ENCODE assay signal across 1 cellular context in the genomic region with DNA sequence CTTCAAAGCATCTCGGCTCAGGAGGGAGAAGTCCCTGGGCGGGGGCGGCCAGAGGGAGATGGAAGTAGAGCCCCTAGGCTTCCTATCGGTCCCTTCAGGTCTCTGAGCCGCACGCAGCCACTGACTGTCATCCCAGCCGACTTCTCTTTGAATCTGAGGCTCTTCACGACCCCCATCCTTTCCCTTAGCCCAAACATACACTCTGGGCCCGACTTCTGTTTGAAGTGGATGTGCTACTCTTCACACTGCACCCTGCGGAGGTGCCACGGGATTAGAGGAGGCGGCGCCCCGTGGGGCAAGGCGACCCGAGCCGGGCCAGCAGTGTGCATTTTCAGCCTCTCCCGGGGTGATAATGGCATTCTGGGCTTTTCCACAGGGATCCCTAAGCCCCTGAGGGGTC.
TF ChIP-seq lines count a peak whose summit lies in the region.

No MANE protein-coding gene starts in this region.

TF ChIP-seq in GM23338, 12 proteins besides CTCF, POLR2A, EP300 and RAD21 (continued from another document):
- TF ChIP-seq, protein P1, sequence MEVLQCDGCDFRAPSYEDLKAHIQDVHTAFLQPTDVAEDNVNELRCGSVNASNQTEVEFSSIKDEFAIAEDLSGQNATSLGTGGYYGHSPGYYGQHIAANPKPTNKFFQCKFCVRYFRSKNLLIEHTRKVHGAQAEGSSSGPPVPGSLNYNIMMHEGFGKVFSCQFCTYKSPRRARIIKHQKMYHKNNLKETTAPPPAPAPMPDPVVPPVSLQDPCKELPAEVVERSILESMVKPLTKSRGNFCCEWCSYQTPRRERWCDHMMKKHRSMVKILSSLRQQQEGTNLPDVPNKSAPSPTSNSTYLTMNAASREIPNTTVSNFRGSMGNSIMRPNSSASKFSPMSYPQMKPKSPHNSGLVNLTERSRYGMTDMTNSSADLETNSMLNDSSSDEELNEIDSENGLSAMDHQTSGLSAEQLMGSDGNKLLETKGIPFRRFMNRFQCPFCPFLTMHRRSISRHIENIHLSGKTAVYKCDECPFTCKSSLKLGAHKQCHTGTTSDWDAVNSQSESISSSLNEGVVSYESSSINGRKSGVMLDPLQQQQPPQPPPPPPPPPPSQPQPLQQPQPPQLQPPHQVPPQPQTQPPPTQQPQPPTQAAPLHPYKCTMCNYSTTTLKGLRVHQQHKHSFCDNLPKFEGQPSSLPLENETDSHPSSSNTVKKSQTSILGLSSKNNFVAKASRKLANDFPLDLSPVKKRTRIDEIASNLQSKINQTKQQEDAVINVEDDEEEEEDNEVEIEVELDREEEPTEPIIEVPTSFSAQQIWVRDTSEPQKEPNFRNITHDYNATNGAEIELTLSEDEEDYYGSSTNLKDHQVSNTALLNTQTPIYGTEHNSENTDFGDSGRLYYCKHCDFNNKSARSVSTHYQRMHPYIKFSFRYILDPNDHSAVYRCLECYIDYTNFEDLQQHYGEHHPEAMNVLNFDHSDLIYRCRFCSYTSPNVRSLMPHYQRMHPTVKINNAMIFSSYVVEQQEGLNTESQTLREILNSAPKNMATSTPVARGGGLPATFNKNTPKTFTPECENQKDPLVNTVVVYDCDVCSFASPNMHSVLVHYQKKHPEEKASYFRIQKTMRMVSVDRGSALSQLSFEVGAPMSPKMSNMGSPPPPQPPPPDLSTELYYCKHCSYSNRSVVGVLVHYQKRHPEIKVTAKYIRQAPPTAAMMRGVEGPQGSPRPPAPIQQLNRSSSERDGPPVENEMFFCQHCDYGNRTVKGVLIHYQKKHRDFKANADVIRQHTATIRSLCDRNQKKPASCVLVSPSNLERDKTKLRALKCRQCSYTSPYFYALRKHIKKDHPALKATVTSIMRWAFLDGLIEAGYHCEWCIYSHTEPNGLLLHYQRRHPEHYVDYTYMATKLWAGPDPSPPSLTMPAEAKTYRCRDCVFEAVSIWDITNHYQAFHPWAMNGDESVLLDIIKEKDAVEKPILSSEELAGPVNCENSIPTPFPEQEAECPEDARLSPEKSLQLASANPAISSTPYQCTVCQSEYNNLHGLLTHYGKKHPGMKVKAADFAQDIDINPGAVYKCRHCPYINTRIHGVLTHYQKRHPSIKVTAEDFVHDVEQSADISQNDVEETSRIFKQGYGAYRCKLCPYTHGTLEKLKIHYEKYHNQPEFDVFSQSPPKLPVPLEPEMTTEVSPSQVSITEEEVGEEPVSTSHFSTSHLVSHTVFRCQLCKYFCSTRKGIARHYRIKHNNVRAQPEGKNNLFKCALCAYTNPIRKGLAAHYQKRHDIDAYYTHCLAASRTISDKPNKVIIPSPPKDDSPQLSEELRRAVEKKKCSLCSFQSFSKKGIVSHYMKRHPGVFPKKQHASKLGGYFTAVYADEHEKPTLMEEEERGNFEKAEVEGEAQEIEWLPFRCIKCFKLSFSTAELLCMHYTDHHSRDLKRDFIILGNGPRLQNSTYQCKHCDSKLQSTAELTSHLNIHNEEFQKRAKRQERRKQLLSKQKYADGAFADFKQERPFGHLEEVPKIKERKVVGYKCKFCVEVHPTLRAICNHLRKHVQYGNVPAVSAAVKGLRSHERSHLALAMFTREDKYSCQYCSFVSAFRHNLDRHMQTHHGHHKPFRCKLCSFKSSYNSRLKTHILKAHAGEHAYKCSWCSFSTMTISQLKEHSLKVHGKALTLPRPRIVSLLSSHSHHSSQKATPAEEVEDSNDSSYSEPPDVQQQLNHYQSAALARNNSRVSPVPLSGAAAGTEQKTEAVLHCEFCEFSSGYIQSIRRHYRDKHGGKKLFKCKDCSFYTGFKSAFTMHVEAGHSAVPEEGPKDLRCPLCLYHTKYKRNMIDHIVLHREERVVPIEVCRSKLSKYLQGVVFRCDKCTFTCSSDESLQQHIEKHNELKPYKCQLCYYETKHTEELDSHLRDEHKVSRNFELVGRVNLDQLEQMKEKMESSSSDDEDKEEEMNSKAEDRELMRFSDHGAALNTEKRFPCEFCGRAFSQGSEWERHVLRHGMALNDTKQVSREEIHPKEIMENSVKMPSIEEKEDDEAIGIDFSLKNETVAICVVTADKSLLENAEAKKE (CRISPR knock-in tag; IDR thresholded peaks at IDR 0.05) = no peak
